ENCODE assay signal across 14 cellular contexts in genomic region chr7:142859829-142860228, GRCh38. TPM values are rescaled to one million over a fixed set of nuclear protein-coding genes. Genes with fewer than 3 reads are reported as not detected.
DNase-seq lines count a peak whose midpoint lies in the region; ATAC-seq and TF ChIP-seq lines count a peak whose summit lies in the region.
"Had no signal": no experiment of that assay in that cellular context is flagged by ENCODE, and none has a peak within 500 bp of the region (broad histone marks: within the 10 kb centered on the region; RNA-seq: fewer than 3 reads in every experiment).

No MANE protein-coding gene starts in this region.

- H3K27ac ChIP-seq in brain microvascular endothelial cell (no peak overlapping the region), right lobe of liver (no peak overlapping the region)

- H3K36me3 Mint-ChIP-seq in activated T-cell treated with anti-CD3 and anti-CD28 coated beads, Interleukin-2, amount 50 U/mL, for 4 hours (ENCODE audit: insufficient read depth) = peaks cover 4% of the 10 kb centered on the region

- ATAC-seq in activated T-cell treated with anti-CD3 and anti-CD28 coated beads, Interleukin-2, amount 50 U/mL, for 4 hours = no peak
- ATAC-seq in HG02759 (IDR thresholded peaks at IDR 0.05; ENCODE audit: unreplicated experiment) = no peak
- ATAC-seq in right lobe of liver = no peak

- H3K27me3 ChIP-seq in brain microvascular endothelial cell (replicated peaks) (no peaks in the 10 kb centered on the region), right lobe of liver (no peaks in the 10 kb centered on the region)

- in situ Hi-C loops in brain microvascular endothelial cell (cut with HindIII; ENCODE audit: low pct_ligation_motif_present, low sequenced_read_pairs) = no loop called here

- H3K36me3 ChIP-seq in brain microvascular endothelial cell (replicated peaks) (no peaks in the 10 kb centered on the region), right lobe of liver (no peaks in the 10 kb centered on the region)

- no peak overlapping the region for H3K4me3 Mint-ChIP-seq in activated T-cell treated with anti-CD3 and anti-CD28 coated beads, Interleukin-2, amount 50 U/mL, for 4 hours
- H3K4me3 Mint-ChIP-seq: activated CD4-positive, alpha-beta T cell treated with anti-CD3 and anti-CD28 coated beads, Interleukin-2, amount 10 ng/mL, durations not matched to agents 24 days and 14 days had no signal

- H3K27me3 Mint-ChIP-seq in activated T-cell treated with anti-CD3 and anti-CD28 coated beads, Interleukin-2, amount 50 U/mL, for 4 hours (ENCODE audit: low read depth) = no peaks in the 10 kb centered on the region

- DNase-seq in AG04449 (ENCODE audit: low read depth, low spot score) = peak; percentile 7
- DNase-seq in HT-29 (ENCODE audit: low spot score) = peak; percentile 24
- DNase-seq in brain microvascular endothelial cell = peak; percentile 83
- peak; percentile 17 for DNase-seq in left kidney (ENCODE audit: low read depth, low spot score)
- no peak for DNase-seq in activated T-cell treated with anti-CD3 and anti-CD28 coated beads, Interleukin-2, amount 50 U/mL, for 4 hours
- DNase-seq in activated CD4-positive, alpha-beta T cell treated with anti-CD3 and anti-CD28 coated beads, Interleukin-2, amount 50 U/mL, for 48 hours = no peak
- no peak for DNase-seq in right lobe of liver
- DNase-seq: activated CD4-positive, alpha-beta T cell treated with anti-CD3 and anti-CD28 coated beads, Interleukin-2, amount 10 ng/mL, durations not matched to agents 24 days and 14 days; activated effector memory CD4-positive, alpha-beta T cell treated with anti-CD3 and anti-CD28 coated beads, Interleukin-2, amount 50 U/mL, for 16 hours; NCI-H1694; NCI-H82; stimulated activated CD4-positive, alpha-beta T cell treated with anti-CD3 and anti-CD28 coated beads, Interleukin-15, amount 100 ng/mL, for 24 hours had no signal

- H3K4me3 ChIP-seq in AG04449 (ENCODE audit: low read depth, low read length) (no peak overlapping the region), brain microvascular endothelial cell (ENCODE audit: low read depth, low read length) (no peak overlapping the region), right lobe of liver (no peak overlapping the region)

- CTCF ChIA-PET in AG04449 (lab: Yijun Ruan, JAX) = interaction anchor here (0.8 to 1.9 kb wide), 2 partner anchors 142 to 356 kb away, joined by 3 to 7 read pairs; no protein-coding TSS in a partner anchor

- TF ChIP-seq CTCF in AG04449 (IDR thresholded peaks at IDR 0.05; ENCODE audit: insufficient read depth, low read length, missing control alignments) = no peak
- TF ChIP-seq CTCF in brain microvascular endothelial cell (IDR thresholded peaks at IDR 0.05; ENCODE audit: low read depth, low read length, missing control alignments) = no peak
- TF ChIP-seq CTCF in right lobe of liver (IDR thresholded peaks at IDR 0.05) = no peak

- POLR2A ChIA-PET in AG04449 (lab: Yijun Ruan, JAX) = no interaction called here

- peaks cover 20% of the 10 kb centered on the region for H3K4me1 Mint-ChIP-seq in activated T-cell treated with anti-CD3 and anti-CD28 coated beads, Interleukin-2, amount 50 U/mL, for 4 hours (ENCODE audit: low read depth)

- no peaks in the 10 kb centered on the region for H3K9me3 ChIP-seq in right lobe of liver

- 56% methylated on average over 5 of the region's 5 CpGs for WGBS in right lobe of liver (ENCODE audit: insufficient coverage, low coverage, low lambda C conversion rate, missing lambda C conversion rate)

- H3K9me3 Mint-ChIP-seq in activated T-cell treated with anti-CD3 and anti-CD28 coated beads, Interleukin-2, amount 50 U/mL, for 4 hours = no peaks in the 10 kb centered on the region
- H3K9me3 Mint-ChIP-seq: activated CD4-positive, alpha-beta T cell treated with anti-CD3 and anti-CD28 coated beads, Interleukin-2, amount 10 ng/mL, durations not matched to agents 24 days and 14 days had no signal

- H3K4me1 ChIP-seq in right lobe of liver = peaks cover 0 to 9% (median 3%) of the 10 kb centered on the region in 4 donors

- intact Hi-C loops in right lobe of liver (cut with DNase I) = no loop called here

- TF ChIP-seq POLR2A in right lobe of liver (IDR thresholded peaks at IDR 0.05) = no peak

RNA-seq across cellular contexts. Expression of gene EPHB6, which starts 5.0 kb away (rescaled TPM):
- 35.9 and 45.9 TPM in 2 replicates for total RNA-seq in HT-29 (2014; rRNA removed; shearing (Covaris generic))
- total RNA-seq in activated T-cell treated with anti-CD3 and anti-CD28 coated beads, Interleukin-2, amount 50 U/mL, for 4 hours = 1 to 10 TPM; 6.7 to 8.3 (median 8.0) TPM
- total RNA-seq in right lobe of liver = 1 to 10 TPM; 1.5 to 6.1 (median 3.2) TPM

RNA-seq across cellular contexts. Expression of gene TRPV6, which starts 25.7 kb away (rescaled TPM):
- 0.55 and 0.56 TPM in 2 replicates for total RNA-seq in HT-29 (2014; rRNA removed; shearing (Covaris generic))
- total RNA-seq in activated T-cell treated with anti-CD3 and anti-CD28 coated beads, Interleukin-2, amount 50 U/mL, for 4 hours = not detected
- 1 to 10 TPM in 2 of 6 experiments, under 1 TPM in 4; 0.06 to 1.5 (median 0.75) TPM for total RNA-seq in right lobe of liver
- total RNA-seq: activated CD4-positive, alpha-beta T cell treated with anti-CD3 and anti-CD28 coated beads, Interleukin-2, amount 10 ng/mL, durations not matched to agents 24 days and 14 days; glomerular endothelial cell had no signal

Comparison
In these comparisons a context has a peak if more than half of its experiments do, and no peak if none do; other contexts are left out.
1. DNase-seq: peak in AG04449 (single experiment), HT-29 (single experiment), brain microvascular endothelial cell (single experiment) and left kidney (single experiment); none in activated T-cell treated with anti-CD3 and anti-CD28 coated beads, Interleukin-2, amount 50 U/mL, for 4 hours (single experiment), activated CD4-positive, alpha-beta T cell treated with anti-CD3 and anti-CD28 coated beads, Interleukin-2, amount 50 U/mL, for 48 hours (0 of 2) and right lobe of liver (0 of 3).